ENCODE assay signal across 28 cellular contexts in genomic region chr7:3236268-3236667, GRCh38.
"Had no signal": no experiment of that assay in that cellular context is flagged by ENCODE, and none has a peak within 500 bp of the region (broad histone marks: within the 10 kb centered on the region; RNA-seq: fewer than 3 reads in every experiment).

No MANE protein-coding gene starts in this region.

- H3K4me3 ChIP-seq: hepatocyte, left ventricle myocardium inferior, lung, neural progenitor cell, right atrium auricular region, skin epidermis, stomach, testis, thyroid gland, transverse colon, upper lobe of right lung, uterus had no signal

- H3K4me3 Mint-ChIP-seq: mesothelial cell of epicardium; naive B cell; natural killer cell; nephron progenitor cell; neural progenitor cell; stimulated activated naive B cell treated with anti-CD40 and anti-IgM and Interleukin-4, amounts not matched to agents 10 μg/mL and 1 μg/mL and 100 μg/mL, for 72 hours had no signal

- H3K4me1 ChIP-seq: neural progenitor cell, stomach, testis, thyroid gland, transverse colon, upper lobe of right lung, uterus had no signal

- H3K27ac Mint-ChIP-seq: mesothelial cell of epicardium; naive B cell; nephron progenitor cell; neural progenitor cell; progenitor cell of endocrine pancreas; stimulated activated naive B cell treated with anti-CD40 and anti-IgM and Interleukin-4, amounts not matched to agents 10 μg/mL and 1 μg/mL and 100 μg/mL, for 72 hours had no signal

- DNase-seq: islet precursor cell; left ventricle myocardium inferior; mesendoderm; naive B cell; natural killer cell; nephron progenitor cell; occipital lobe; stimulated activated CD4-positive, alpha-beta T cell treated with anti-CD3 and anti-CD28 coated beads, Interleukin-12 subunit alpha, Interleukin-12 subunit beta, amount 100 ng/mL, for 4 hours; stimulated activated CD4-positive, alpha-beta T cell treated with anti-CD3 and anti-CD28 coated beads, Interleukin-15, amount 100 ng/mL, for 24 hours; stimulated activated CD4-positive, alpha-beta T cell treated with anti-CD3 and anti-CD28 coated beads, Interleukin-2, amount 100 ng/mL, for 24 hours; stimulated activated CD4-positive, alpha-beta T cell treated with anti-CD3 and anti-CD28 coated beads, Interleukin-4, amount 100 ng/mL, for 1 hour; stimulated activated naive B cell treated with anti-CD40 and anti-IgM and Interleukin-4, amounts not matched to agents 10 μg/mL and 1 μg/mL and 100 μg/mL, for 72 hours; stimulated activated naive CD8-positive, alpha-beta T cell treated with anti-CD3 and anti-CD28 coated beads, Interleukin-15, Interleukin-2, amounts not matched to agents 100 U/mL and 50 U/mL, for 24 hours; stomach; testis; thyroid gland; transverse colon; upper lobe of right lung; uterus had no signal

- ATAC-seq: natural killer cell; sciatic nerve; stimulated activated naive B cell treated with anti-CD40 and anti-IgM and Interleukin-4, amounts not matched to agents 10 μg/mL and 1 μg/mL and 100 μg/mL, for 72 hours; stimulated activated naive CD8-positive, alpha-beta T cell treated with anti-CD3 and anti-CD28 coated beads, Interleukin-15, Interleukin-2, amounts not matched to agents 100 U/mL and 50 U/mL, for 24 hours; upper lobe of right lung had no signal

- H3K36me3 Mint-ChIP-seq: mesothelial cell of epicardium, natural killer cell had no signal

- H3K27me3 ChIP-seq: hepatocyte, neural progenitor cell, neutrophil, right atrium auricular region, stomach, testis, thyroid gland, upper lobe of right lung, uterus had no signal

- H3K27ac ChIP-seq: hepatocyte, left ventricle myocardium inferior, neural progenitor cell, neutrophil, right atrium auricular region, skin epidermis, stomach, testis, thyroid gland, transverse colon, upper lobe of right lung, uterus had no signal

- H3K9me3 ChIP-seq: neutrophil, testis, thyroid gland, transverse colon, upper lobe of right lung, uterus had no signal

- H3K4me1 Mint-ChIP-seq: mesothelial cell of epicardium; naive B cell; stimulated activated naive B cell treated with anti-CD40 and anti-IgM and Interleukin-4, amounts not matched to agents 10 μg/mL and 1 μg/mL and 100 μg/mL, for 72 hours had no signal

- H3K36me3 ChIP-seq: left ventricle myocardium inferior, neural progenitor cell, neutrophil, right atrium auricular region, stomach, thyroid gland, transverse colon, upper lobe of right lung, uterus had no signal
